Comparison of ENCODE assay signal across 15 cellular contexts in genomic region chr3:123431007-123431657, GRCh38. TPM values are rescaled to one million over a fixed set of nuclear protein-coding genes. Genes with fewer than 3 reads are reported as not detected.
A peak's percentile ranks its signal among the peaks of the same experiment; 100 is the strongest.
DNase-seq lines count a peak whose midpoint lies in the region; ATAC-seq and TF ChIP-seq lines count a peak whose summit lies in the region.
"Had no signal": no experiment of that assay in that cellular context is flagged by ENCODE, and none has a peak within 500 bp of the region (broad histone marks: within the 10 kb centered on the region; RNA-seq: fewer than 3 reads in every experiment).

No MANE protein-coding gene starts in this region.

- no peaks in the 10 kb centered on the region for H3K36me3 ChIP-seq in heart right ventricle
- H3K36me3 ChIP-seq in mucosa of rectum (ENCODE audit: control insufficient read depth in 2 of 2, insufficient read depth in 2 of 2, low read length in 2 of 2): no peaks in the 10 kb centered on the region
- H3K36me3 ChIP-seq in thoracic aorta: no peaks in the 10 kb centered on the region
- no peaks in the 10 kb centered on the region for H3K36me3 ChIP-seq in H7 (replicated peaks; ENCODE audit: control insufficient read depth, insufficient read depth, low read length)
- H3K36me3 ChIP-seq: MG63 had no signal

- H3K4me3 ChIP-seq in heart right ventricle: no peak overlapping the region
- H3K4me3 ChIP-seq in dorsolateral prefrontal cortex: no peak overlapping the region
- no peak overlapping the region for H3K4me3 ChIP-seq in mucosa of rectum (ENCODE audit: low read length in 2 of 2)
- no peak overlapping the region for H3K4me3 ChIP-seq in thoracic aorta
- H3K4me3 ChIP-seq in H7 (ENCODE audit: insufficient read depth, low read depth, low read length): no peak overlapping the region
- H3K4me3 ChIP-seq: MG63 had no signal

- no peak for ATAC-seq in heart right ventricle
- no peak for ATAC-seq in Right ventricle myocardium superior (ENCODE audit: poor library complexity)
- ATAC-seq in thoracic aorta (ENCODE audit: insufficient number of reproducible peaks, low FRiP score, low read depth): no peak

- TF ChIP-seq CTCF in heart right ventricle (IDR thresholded peaks at IDR 0.05) (no peak), dorsolateral prefrontal cortex (IDR thresholded peaks at IDR 0.05 in 54 of 56, conservative IDR thresholded peaks at IDR 0.05 in 2 of 56; ENCODE audit: low read depth in 1 of 56, partially characterized antibody in 56 of 56) (no peak), thoracic aorta (IDR thresholded peaks at IDR 0.05) (no peak)

- H3K27ac ChIP-seq in heart right ventricle (peak overlapping the region in 6 of 10 donors; percentile 10 to 75 (median 38)), dorsolateral prefrontal cortex (peak overlapping the region in 54 of 59 donors; percentile 26 to 98 (median 78)), mucosa of rectum (ENCODE audit: low read depth in 2 of 2, low read length in 2 of 2) (peak overlapping the region; percentile 48 to 82), thoracic aorta (peak overlapping the region; percentile 71 to 84)
- H3K27ac ChIP-seq: C4-2B had no signal

- DNase-seq in heart right ventricle (no peak), Right ventricle myocardium superior (no peak), dorsolateral prefrontal cortex (no peak), thoracic aorta (ENCODE audit: low spot score) (no peak), NCI-H69 (lab: John Stamatoyannopoulos, UW) (no peak), NCI-H2227 (lab: John Stamatoyannopoulos, UW; ENCODE audit: unreplicated experiment) (no peak), H7 (no peak)
- DNase-seq: 8988T, EL, MG63, NCI-H1105, NCI-H187, NCI-H446 had no signal

- H3K9me3 ChIP-seq in heart right ventricle: no peaks in the 10 kb centered on the region
- H3K9me3 ChIP-seq in mucosa of rectum (ENCODE audit: control insufficient read depth in 2 of 2, low read length in 2 of 2): no peaks in the 10 kb centered on the region
- no peaks in the 10 kb centered on the region for H3K9me3 ChIP-seq in thoracic aorta
- H3K9me3 ChIP-seq: MG63 had no signal

- no peak overlapping the region for H3K9ac ChIP-seq in mucosa of rectum (ENCODE audit: low read depth in 1 of 2, low read length in 2 of 2)

- peaks cover 12 to 92% (median 64%) of the 10 kb centered on the region in 9 donors for H3K4me1 ChIP-seq in heart right ventricle
- H3K4me1 ChIP-seq in mucosa of rectum (ENCODE audit: control insufficient read depth in 2 of 2, insufficient read depth in 2 of 2, low read length in 2 of 2): peaks cover 21 to 22% of the 10 kb centered on the region in 2 donors
- H3K4me1 ChIP-seq in thoracic aorta (ENCODE audit: control insufficient read depth in 1 of 2, low read depth in 2 of 2): peaks cover 43 to 90% of the 10 kb centered on the region in 2 donors

- 71 to 86% methylated on average over 5 of the region's 5 CpGs for WGBS in heart right ventricle, 2 donors

- H3K27me3 ChIP-seq in heart right ventricle (no peaks in the 10 kb centered on the region), dorsolateral prefrontal cortex (no peaks in the 10 kb centered on the region), mucosa of rectum (ENCODE audit: control insufficient read depth in 2 of 2, insufficient read depth in 2 of 2, low read length in 2 of 2) (no peaks in the 10 kb centered on the region), thoracic aorta (replicated peaks; ENCODE audit: insufficient read depth) (no peaks in the 10 kb centered on the region), H7 (ENCODE audit: control insufficient read depth, insufficient read depth, low read length) (no peaks in the 10 kb centered on the region)

- intact Hi-C loops in heart right ventricle (cut with DNase I): no loop called here
- intact Hi-C loops in Right ventricle myocardium superior (cut with DNase I): no loop called here
- intact Hi-C loops in dorsolateral prefrontal cortex (cut with DNase I): no loop called here

RNA-seq across cellular contexts. Expression of gene ADCY5, which starts 17.8 kb away (rescaled TPM):
- total RNA-seq in heart right ventricle (100 to 1,000 TPM; 117 to 245 (median 206) TPM), Right ventricle myocardium superior (225 TPM), dorsolateral prefrontal cortex (10 to 100 TPM; 54.5 to 98.2 (median 76.9) TPM), thoracic aorta (100 to 1,000 TPM; 104 to 123 TPM)
- 10 to 100 TPM; 37.2 to 85.2 TPM for polyA plus RNA-seq in heart right ventricle
- 2.4 and 5.1 TPM in 2 replicates for total RNA-seq in H7 (2014; rRNA removed; shearing (Covaris generic))
